8 cellular contexts compared by ENCODE assay signal in genomic region chr5:45038366-45038987, GRCh38.
DNase-seq lines count a peak whose midpoint lies in the region; ATAC-seq, FAIRE-seq and TF ChIP-seq lines count a peak whose summit lies in the region.

No MANE protein-coding gene starts in this region.

- H3K4me3 ChIP-seq in Caco-2 (ENCODE audit: low read depth, low read length) (no peak overlapping the region), pancreas (no peak overlapping the region)

- H3K36me3 ChIP-seq in Caco-2 (ENCODE audit: control insufficient read depth, insufficient read depth, low read length) (no peaks in the 10 kb centered on the region), pancreas (no peaks in the 10 kb centered on the region)

- H3K27me3 Mint-ChIP-seq in Caco-2 (ENCODE audit: insufficient read depth, unreplicated experiment) (no peaks in the 10 kb centered on the region), natural killer cell (ENCODE audit: low read depth in 2 of 2) (no peaks in the 10 kb centered on the region)

- POLR2A ChIA-PET in Caco-2 (lab: Charles Lee) = no interaction called here

- 19% methylated on average over 3 of the region's 3 CpGs for WGBS in pancreas, 2 donors

- H3K4me1 ChIP-seq in Caco-2 (no peaks in the 10 kb centered on the region), pancreas (no peaks in the 10 kb centered on the region)

- H3K27me3 ChIP-seq in Caco-2 (replicated peaks; ENCODE audit: control insufficient read depth, insufficient read depth, low read length) (no peaks in the 10 kb centered on the region), pancreas (no peaks in the 10 kb centered on the region)

- H3K27ac ChIP-seq in pancreas = no peak overlapping the region

- DNase-seq in Caco-2 (peak in 1 of 2 experiments; percentile 40), NOMO-1 treated with dmso at 0.1 percent for 144 hours (lab: John Stamatoyannopoulos, UW; ENCODE audit: unreplicated experiment) (peak; percentile 35), pancreas (peak in 1 of 6 donors; percentile 11), natural killer cell (no peak)
- no peak for DNase-seq in activated naive CD4-positive, alpha-beta T cell treated with Interleukin-2 at 50 U/mL for 16 hours

- no peak overlapping the region for H3K4me3 Mint-ChIP-seq in Caco-2 (ENCODE audit: unreplicated experiment)
- no peak overlapping the region for H3K4me3 Mint-ChIP-seq in natural killer cell

- TF ChIP-seq CTCF in Caco-2 (IDR thresholded peaks at IDR 0.05; ENCODE audit: insufficient read depth in 1 of 2, low read depth in 1 of 2, low read length in 1 of 2, severe bottlenecking in 1 of 2, unreplicated experiment in 1 of 2) (peak; percentile 69 to 74), pancreas (IDR thresholded peaks at IDR 0.05) (peak; percentile 23 to 56 (median 46)), natural killer cell (IDR thresholded peaks at IDR 0.05) (no peak)

- H3K9me3 ChIP-seq in Caco-2 (no peaks in the 10 kb centered on the region), pancreas (peaks cover 0 to 5% (median 0%) of the 10 kb centered on the region in 4 donors)

- ATAC-seq in GM19438 (IDR thresholded peaks at IDR 0.05; ENCODE audit: low read depth, unreplicated experiment) (peak; percentile 62), HG03575 (IDR thresholded peaks at IDR 0.05; ENCODE audit: extremely low read depth, insufficient number of reproducible peaks, low FRiP score, unreplicated experiment) (peak; percentile 78), pancreas (peak; percentile 68 to 88 (median 78)), natural killer cell (no peak)

- peak; percentile 45 for FAIRE-seq in endometrium (lab: Jason Lieb, UNC)
- FAIRE-seq in pancreas (lab: Jason Lieb, UNC) = peak; percentile 5

- peaks cover 6% of the 10 kb centered on the region for H3K36me3 Mint-ChIP-seq in Caco-2 (ENCODE audit: insufficient read depth, unreplicated experiment)
- H3K36me3 Mint-ChIP-seq in natural killer cell = no peaks in the 10 kb centered on the region

- BruUV-seq in Caco-2 (replicated peaks; lab: Mats Ljungman, UMichigan) = no TSS peak

- intact Hi-C loops in Caco-2 (cut with micrococcal nuclease; ENCODE audit: unreplicated experiment) = loop anchor here (1.0 kb wide), 1 partner anchor 483 kb away; no protein-coding TSS in a partner anchor
- intact Hi-C loops in pancreas (cut with DNase I) = loop anchor here in 1 of 3 donors (10.0 kb wide), 1 partner anchor 476 kb away; no protein-coding TSS in a partner anchor
- intact Hi-C loops in natural killer cell (cut with micrococcal nuclease) = no loop called here

- H3K4me1 Mint-ChIP-seq in Caco-2 (ENCODE audit: low read depth, unreplicated experiment) (no peaks in the 10 kb centered on the region), natural killer cell (no peaks in the 10 kb centered on the region)

- no peaks in the 10 kb centered on the region for H3K9me3 Mint-ChIP-seq in Caco-2 (ENCODE audit: unreplicated experiment)
- H3K9me3 Mint-ChIP-seq in natural killer cell = peaks cover under 1 to 1% of the 10 kb centered on the region in 2 donors

- H3K27ac Mint-ChIP-seq in Caco-2 (ENCODE audit: unreplicated experiment) = no peak overlapping the region
- no peak overlapping the region for H3K27ac Mint-ChIP-seq in natural killer cell

- CTCF ChIA-PET in Caco-2 (lab: Charles Lee) = no interaction called here

Comparison
In these comparisons a context has a peak if more than half of its experiments do, and no peak if none do; other contexts are left out.
1. ATAC-seq: peak in GM19438 (single experiment), HG03575 (single experiment) and pancreas (4 of 4); none in natural killer cell (0 of 3).